Comparison of ENCODE assay signal across 14 cellular contexts in genomic region chr19:43675906-43676305, GRCh38. TPM values are rescaled to one million over a fixed set of nuclear protein-coding genes. Genes with fewer than 3 reads are reported as not detected.
A peak's percentile ranks its signal among the peaks of the same experiment; 100 is the strongest.
DNase-seq lines count a peak whose midpoint lies in the region; ATAC-seq and TF ChIP-seq lines count a peak whose summit lies in the region.
"Had no signal": no experiment of that assay in that cellular context is flagged by ENCODE, and none has a peak within 500 bp of the region (broad histone marks: within the 10 kb centered on the region; RNA-seq: fewer than 3 reads in every experiment).

No MANE protein-coding gene starts in this region.

- peak overlapping the region; percentile 21 for H3K27ac Mint-ChIP-seq in activated CD4-positive, alpha-beta T cell treated with anti-CD3 and anti-CD28 coated beads for 36 hours

- peak overlapping the region; percentile 13 for H3K4me3 Mint-ChIP-seq in activated CD4-positive, alpha-beta T cell treated with anti-CD3 and anti-CD28 coated beads for 36 hours

- peaks cover 15% of the 10 kb centered on the region for H3K4me1 Mint-ChIP-seq in activated CD4-positive, alpha-beta T cell treated with anti-CD3 and anti-CD28 coated beads for 36 hours

- DNase-seq in activated CD4-positive, alpha-beta T cell treated with anti-CD3 and anti-CD28 coated beads for 36 hours, result no peak
- no peak for DNase-seq in activated CD4-positive, alpha-beta T cell treated with anti-CD3 and anti-CD28 coated beads, Interleukin-2, amount 50 U/mL, for 1 hour
- DNase-seq in Peyer's patch (no peak), colonic mucosa (no peak), DMS79 treated with DMSO at 0.1 percent for 48 hours (lab: John Stamatoyannopoulos, UW) (no peak)
- DNase-seq in stimulated activated naive CD4-positive, alpha-beta T cell (lab: John Stamatoyannopoulos, UW), result no peak
- DNase-seq: activated naive CD4-positive, alpha-beta T cell treated with Interleukin-2 at 50 U/mL for 16 hours; NCI-H82; SIG-M5; stimulated activated CD4-positive, alpha-beta T cell treated with anti-CD3 and anti-CD28 coated beads, Interleukin-1b, Interleukin-23, amount 100 ng/mL, for 48 hours had no signal

- H3K9me3 Mint-ChIP-seq in activated CD4-positive, alpha-beta T cell treated with anti-CD3 and anti-CD28 coated beads for 36 hours (ENCODE audit: low read depth), result no peaks in the 10 kb centered on the region

- TF ChIP-seq CTCF in Peyer's patch (IDR thresholded peaks at IDR 0.05) (no peak), colonic mucosa (IDR thresholded peaks at IDR 0.05) (no peak)

- intact Hi-C loops in activated CD4-positive, alpha-beta T cell treated with anti-CD3 and anti-CD28 coated beads for 36 hours (cut with DNase I, micrococcal nuclease), result loop anchor here in 1 of 2 experiments (1.0 kb wide), 1 partner anchor 25 kb away; no protein-coding TSS in a partner anchor
- intact Hi-C loops in colonic mucosa (cut with DNase I), result no loop called here

- H3K4me3 ChIP-seq in Peyer's patch (no peak overlapping the region), colonic mucosa (no peak overlapping the region), skin epidermis (no peak overlapping the region)

- no peaks in the 10 kb centered on the region for H3K36me3 Mint-ChIP-seq in activated CD4-positive, alpha-beta T cell treated with anti-CD3 and anti-CD28 coated beads for 36 hours (ENCODE audit: low read depth)

- peak overlapping the region in 3 of 4 donors; percentile 62 to 90 (median 89) for H3K27ac ChIP-seq in Peyer's patch
- peak overlapping the region; percentile 82 for H3K27ac ChIP-seq in colonic mucosa
- H3K27ac ChIP-seq in skin epidermis, result peak overlapping the region in 11 of 21 experiments; percentile 45 to 84 (median 69)

- ATAC-seq in activated CD4-positive, alpha-beta T cell treated with anti-CD3 and anti-CD28 coated beads for 36 hours, result no peak
- no peak for ATAC-seq in GM21423 (IDR thresholded peaks at IDR 0.05; ENCODE audit: unreplicated experiment)

- H3K9ac ChIP-seq in colonic mucosa (ENCODE audit: low read depth in 2 of 2, low read length in 2 of 2), result peak overlapping the region in 1 of 2 donors; percentile 60

- H3K4me1 ChIP-seq in Peyer's patch (peaks cover 0 to 14% (median 0%) of the 10 kb centered on the region in 4 donors), colonic mucosa (no peaks in the 10 kb centered on the region)

- no peak for TF ChIP-seq POLR2A in Peyer's patch (IDR thresholded peaks at IDR 0.05)

- H3K27me3 Mint-ChIP-seq in activated CD4-positive, alpha-beta T cell treated with anti-CD3 and anti-CD28 coated beads for 36 hours, result no peaks in the 10 kb centered on the region

- POLR2A ChIA-PET in activated CD4-positive, alpha-beta T cell treated with anti-CD3 and anti-CD28 coated beads for 36 hours (lab: Charles Lee), result no interaction called here

- H3K9me3 ChIP-seq in Peyer's patch (no peaks in the 10 kb centered on the region), colonic mucosa (no peaks in the 10 kb centered on the region)

- CTCF ChIA-PET in activated CD4-positive, alpha-beta T cell treated with anti-CD3 and anti-CD28 coated beads for 36 hours (lab: Charles Lee), result no interaction called here

- H3K36me3 ChIP-seq in Peyer's patch, result no peaks in the 10 kb centered on the region
- no peaks in the 10 kb centered on the region for H3K36me3 ChIP-seq in colonic mucosa

- H3K27me3 ChIP-seq in Peyer's patch (no peaks in the 10 kb centered on the region), colonic mucosa (no peaks in the 10 kb centered on the region)

RNA-seq across cellular contexts. Expression of gene PLAUR, which starts 5.9 kb away (rescaled TPM):
- total RNA-seq in activated CD4-positive, alpha-beta T cell treated with anti-CD3 and anti-CD28 coated beads for 36 hours, result 10 to 100 TPM; 15.6 to 17.7 TPM
- 10 to 100 TPM in 3 of 4 donors, 1 to 10 TPM in 1; 7.0 to 21.2 (median 15.5) TPM for total RNA-seq in Peyer's patch
- 10 to 100 TPM; 33.7 to 51.6 TPM for total RNA-seq in colonic mucosa

RNA-seq across cellular contexts. Expression of gene CADM4, which starts 36.3 kb away (rescaled TPM):
- under 1 TPM; 0.53 to 0.61 TPM for total RNA-seq in activated CD4-positive, alpha-beta T cell treated with anti-CD3 and anti-CD28 coated beads for 36 hours
- total RNA-seq in Peyer's patch, result 1 to 10 TPM in 1 of 4 donors, under 1 TPM in 1, not detected in 2; 0.80 to 1.4 TPM
- total RNA-seq in colonic mucosa, result 1 to 10 TPM; 2.3 to 5.8 TPM

RNA-seq across cellular contexts. Expression of gene IRGC, which starts 40.0 kb away (rescaled TPM):
- not detected for total RNA-seq in activated CD4-positive, alpha-beta T cell treated with anti-CD3 and anti-CD28 coated beads for 36 hours
- not detected for total RNA-seq in Peyer's patch
- total RNA-seq in colonic mucosa, result not detected
- total RNA-seq: A673, ureter had no signal

RNA-seq across cellular contexts. Expression of gene ZNF428, which starts 56.5 kb away (rescaled TPM):
- total RNA-seq in activated CD4-positive, alpha-beta T cell treated with anti-CD3 and anti-CD28 coated beads for 36 hours, result 10 to 100 TPM in 1 of 2 experiments, 1 to 10 TPM in 1; 9.0 to 10.1 TPM
- total RNA-seq in Peyer's patch (10 to 100 TPM; 10.5 to 28.1 (median 11.6) TPM), colonic mucosa (10 to 100 TPM; 21.5 to 27.4 TPM)
